27 cellular contexts compared by ENCODE assay signal in the genomic region with DNA sequence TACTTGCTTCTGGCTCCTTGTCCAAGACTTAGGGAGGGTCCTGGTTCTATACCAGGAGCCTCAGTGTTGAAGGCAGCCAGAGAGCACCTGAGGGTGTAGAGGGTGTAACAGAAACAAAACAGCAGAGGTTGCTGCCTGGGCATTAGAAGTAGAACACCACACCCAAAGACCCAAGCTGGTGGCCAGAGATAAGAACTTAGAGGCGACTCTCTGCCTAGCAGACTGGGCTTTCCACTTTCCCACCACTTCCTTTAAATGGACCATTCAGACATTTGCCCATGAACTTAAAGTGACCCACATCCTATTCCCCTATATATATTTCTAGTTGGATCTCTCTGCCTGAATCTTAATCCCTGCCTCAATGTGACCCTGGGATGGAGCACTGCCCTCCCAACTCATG.
"Had no signal": no experiment of that assay in that cellular context is flagged by ENCODE, and none has a peak within 500 bp of the region (broad histone marks: within the 10 kb centered on the region; RNA-seq: fewer than 3 reads in every experiment).

No MANE protein-coding gene starts in this region.

- DNase-seq: activated B cell treated with CpG ODN at 0.5 μM for 24 hours; activated CD4-positive, alpha-beta T cell treated with anti-CD3 and anti-CD28 coated beads for 1 hour; activated CD4-positive, alpha-beta T cell treated with anti-CD3 and anti-CD28 coated beads, Interleukin-2, amount 50 U/mL, for 48 hours; activated CD8-positive, alpha-beta memory T cell treated with anti-CD3 and anti-CD28 coated beads, Interleukin-2, amount 50 U/mL, for 4 hours; activated effector memory CD4-positive, alpha-beta T cell treated with Interleukin-2 at 50 U/mL for 16 hours; activated naive CD4-positive, alpha-beta T cell; activated T-cell treated with anti-CD3 and anti-CD28 coated beads, Interleukin-2, amount 50 U/mL, for 1 hour; aorta; caudate nucleus; MG63; MV-4-11; NCI-H1092 treated with DMSO at 0.1 percent for 48 hours; NCI-H1417 treated with DMSO at 0.1 percent for 48 hours; NCI-H187; NCI-H2081; NCI-H510A treated with DMSO at 0.1 percent for 48 hours; NCI-H69; NK-92 treated with Interleukin-12 subunit alpha and Interleukin-12 subunit beta, amount 100 ng/mL, for 24 hours; Peyer's patch; Right ventricle myocardium superior; SJCRH30; SK-N-SH; T-helper 1 cell had no signal

- H3K9me3 ChIP-seq: breast epithelium, MG63, Peyer's patch, SJCRH30, SK-N-SH had no signal

- H3K4me3 Mint-ChIP-seq: activated B cell treated with CpG ODN at 0.5 μM for 24 hours; activated CD4-positive, alpha-beta T cell treated with anti-CD3 and anti-CD28 coated beads, Interleukin-2, amount 10 ng/mL, durations not matched to agents 24 days and 14 days; activated naive CD4-positive, alpha-beta T cell treated with anti-CD3 and anti-CD28 coated beads, Interleukin-2, amount 50 U/mL, for 24 hours had no signal

- H3K27me3 ChIP-seq: breast epithelium, MG63, Peyer's patch, SJCRH30 had no signal

- H3K9me3 Mint-ChIP-seq: activated B cell treated with CpG ODN at 0.5 μM for 24 hours; activated naive CD4-positive, alpha-beta T cell treated with anti-CD3 and anti-CD28 coated beads, Interleukin-2, amount 50 U/mL, for 24 hours had no signal

- H3K4me1 ChIP-seq: breast epithelium, Peyer's patch, SJCRH30 had no signal

- H3K27ac Mint-ChIP-seq: activated B cell treated with CpG ODN at 0.5 μM for 24 hours; activated CD4-positive, alpha-beta T cell treated with anti-CD3 and anti-CD28 coated beads, Interleukin-2, amount 10 ng/mL, durations not matched to agents 24 days and 14 days; activated naive CD4-positive, alpha-beta T cell treated with anti-CD3 and anti-CD28 coated beads, Interleukin-2, amount 50 U/mL, for 24 hours had no signal

- H3K4me2 ChIP-seq: SK-N-SH had no signal

- H3K36me3 Mint-ChIP-seq: activated naive CD4-positive, alpha-beta T cell treated with anti-CD3 and anti-CD28 coated beads, Interleukin-2, amount 50 U/mL, for 24 hours had no signal

- H3K9ac ChIP-seq: SK-N-SH had no signal

- H3K27ac ChIP-seq: breast epithelium, Peyer's patch, RWPE1, SJCRH30 had no signal

- H3K36me3 ChIP-seq: breast epithelium, MG63, Peyer's patch, SJCRH30 had no signal

- H3K4me3 ChIP-seq: breast epithelium, MG63, Peyer's patch, SJCRH30 had no signal
